28 cellular contexts compared by ENCODE assay signal in the genomic region with DNA sequence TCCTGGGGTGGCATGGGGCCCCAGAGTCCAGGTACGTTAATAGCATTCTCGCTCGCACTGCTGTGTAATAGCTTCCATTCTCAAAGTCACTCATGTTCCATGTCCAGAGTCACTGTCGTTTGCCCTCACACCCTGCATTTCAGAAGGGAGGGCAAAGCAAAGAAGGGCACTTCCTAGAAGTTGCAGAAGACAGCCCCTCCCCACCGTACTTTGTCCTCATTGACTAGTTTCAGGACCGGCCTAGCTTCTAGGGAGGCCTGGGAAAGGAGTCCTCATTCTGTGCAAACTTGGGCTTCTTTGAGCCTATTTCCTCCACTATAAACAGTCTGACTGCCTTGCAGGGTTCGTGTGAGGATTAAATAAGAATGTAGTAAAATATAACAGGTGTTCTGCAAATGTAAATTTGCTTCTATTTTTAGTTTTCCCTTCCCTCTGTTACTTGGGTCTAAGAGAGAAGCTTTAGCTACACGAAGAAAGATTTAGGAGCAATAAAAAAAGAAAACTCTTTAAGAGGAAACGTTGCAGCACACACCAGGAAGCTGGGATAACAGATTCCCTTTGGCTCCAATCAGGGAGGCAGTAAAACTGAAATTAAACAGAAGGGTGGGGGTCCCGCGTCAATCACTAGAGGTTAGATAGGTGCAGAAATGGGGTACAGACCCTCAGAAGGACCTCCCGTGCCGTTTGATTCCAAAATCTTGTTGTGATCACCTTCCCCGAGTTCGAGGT. TPM values are rescaled to one million over a fixed set of nuclear protein-coding genes. Genes with fewer than 3 reads are reported as not detected.
"Had no signal": no experiment of that assay in that cellular context is flagged by ENCODE, and none has a peak within 500 bp of the region (broad histone marks: within the 10 kb centered on the region; RNA-seq: fewer than 3 reads in every experiment).

No MANE protein-coding gene starts in this region.

- H3K9me3 ChIP-seq: right lobe of liver, testis had no signal

- H3K4me2 ChIP-seq: smooth muscle cell had no signal

- DNase-seq: activated CD4-positive, alpha-beta T cell treated with anti-CD3 and anti-CD28 coated beads for 4 hours; activated CD4-positive, alpha-beta T cell treated with anti-CD3 and anti-CD28 coated beads, Interleukin-2, amount 50 U/mL, for 48 hours; activated CD4-positive, CD25-positive, alpha-beta regulatory T cell; activated CD8-positive, alpha-beta memory T cell treated with anti-CD3 and anti-CD28 coated beads, Interleukin-2, amount 50 U/mL, for 48 hours; activated naive CD4-positive, alpha-beta T cell treated with anti-CD3 and anti-CD28 coated beads, Interleukin-2, amount 10 ng/mL, durations not matched to agents 7 days and 5 days; activated T-cell treated with anti-CD3 and anti-CD28 coated beads, Interleukin-2, amount 50 U/mL, for 4 hours; amygdala; cerebellar nuclear complex; foreskin keratinocyte; immature natural killer cell; kidney glomerular epithelial cell; left ventricle myocardium superior; mammary epithelial cell; midbrain; nucleus accumbens; right lobe of liver; stimulated activated CD4-positive, alpha-beta T cell treated with anti-CD3 and anti-CD28 coated beads, Interleukin-15, amount 100 ng/mL, for 24 hours; stimulated activated CD4-positive, alpha-beta T cell treated with anti-CD3 and anti-CD28 coated beads, Interleukin-2, amount 100 ng/mL, for 48 hours; stimulated activated naive CD4-positive, alpha-beta T cell; T1000; testis had no signal

- H3K27ac ChIP-seq: epithelial cell of prostate, foreskin keratinocyte, right lobe of liver, testis had no signal

- H3K27me3 ChIP-seq: foreskin keratinocyte, right lobe of liver, testis had no signal

- H3K4me1 ChIP-seq: foreskin keratinocyte, right lobe of liver, testis had no signal

- H3K4me3 ChIP-seq: right lobe of liver, smooth muscle cell, testis had no signal

- ATAC-seq: activated T-cell treated with anti-CD3 and anti-CD28 coated beads, Interleukin-2, amount 50 U/mL, for 4 hours; foreskin keratinocyte; left ventricle myocardium superior; right lobe of liver had no signal

- H3K36me3 ChIP-seq: right lobe of liver had no signal

RNA-seq across cellular contexts. Expression of a gene that starts 40.1 kb away (rescaled TPM):
- total RNA-seq: activated CD8-positive, alpha-beta memory T cell treated with anti-CD3 and anti-CD28 coated beads for 36 hours; activated T-cell treated with anti-CD3 and anti-CD28 coated beads, Interleukin-2, amount 50 U/mL, for 4 hours; bronchial epithelial cell; fibroblast of lung; foreskin keratinocyte; glomerular endothelial cell; left ventricle myocardium superior; mammary epithelial cell; right lobe of liver had no signal
- polyA plus RNA-seq: foreskin keratinocyte, immature natural killer cell, mammary epithelial cell, neural cell, smooth muscle cell had no signal
